9 cellular contexts compared by ENCODE assay signal in the genomic region with DNA sequence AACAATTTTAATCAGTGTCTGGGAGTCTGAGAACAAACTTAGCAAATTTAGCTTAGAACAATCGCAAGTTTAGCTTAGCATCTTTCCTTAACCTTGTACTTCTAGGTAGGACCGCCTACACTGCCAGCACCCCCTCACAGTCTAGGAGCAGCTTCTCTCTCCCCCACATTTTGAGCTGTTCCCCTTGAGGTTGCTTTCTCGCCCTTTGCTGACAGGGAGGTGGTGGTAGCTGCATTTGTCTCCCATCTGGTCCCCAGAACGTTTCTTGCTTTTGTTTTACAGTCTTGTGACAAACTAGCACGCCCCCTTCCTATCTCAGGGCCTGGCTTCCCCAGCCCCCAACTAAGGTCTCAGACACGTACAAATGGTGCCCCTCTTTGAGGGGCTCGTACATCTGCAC. TPM values are rescaled to one million over a fixed set of nuclear protein-coding genes. Genes with fewer than 3 reads are reported as not detected.
DNase-seq lines count a peak whose midpoint lies in the region; ATAC-seq and TF ChIP-seq lines count a peak whose summit lies in the region.
"Had no signal": no experiment of that assay in that cellular context is flagged by ENCODE, and none has a peak within 500 bp of the region (broad histone marks: within the 10 kb centered on the region; RNA-seq: fewer than 3 reads in every experiment).

No MANE protein-coding gene starts in this region.

- 40% methylated on average over 6 of the region's 7 CpGs for WGBS in right lobe of liver (ENCODE audit: insufficient coverage, low coverage, low lambda C conversion rate, missing lambda C conversion rate)

- no peak for TF ChIP-seq POLR2A in right lobe of liver (IDR thresholded peaks at IDR 0.05)

- no peaks in the 10 kb centered on the region for H3K36me3 ChIP-seq in right lobe of liver

- no peak overlapping the region for H3K4me3 ChIP-seq in right lobe of liver

- H3K4me1 Mint-ChIP-seq in activated CD4-positive, alpha-beta T cell treated with anti-CD3 and anti-CD28 coated beads for 36 hours = peaks cover 75% of the 10 kb centered on the region

- CTCF ChIA-PET in activated CD4-positive, alpha-beta T cell treated with anti-CD3 and anti-CD28 coated beads for 36 hours (lab: Charles Lee) = interaction anchor here (0.8 to 2.4 kb wide), 6 partner anchors 9 to 256 kb away, joined by 3 to 8 read pairs (median 4); no protein-coding TSS in a partner anchor

- H3K9me3 ChIP-seq in right lobe of liver = no peaks in the 10 kb centered on the region

- peaks cover 24% of the 10 kb centered on the region for H3K36me3 Mint-ChIP-seq in activated CD4-positive, alpha-beta T cell treated with anti-CD3 and anti-CD28 coated beads for 36 hours (ENCODE audit: low read depth)
- peaks cover 0 to 23% of the 10 kb centered on the region in 2 donors for H3K36me3 Mint-ChIP-seq in activated naive CD4-positive, alpha-beta T cell treated with anti-CD3 and anti-CD28 coated beads, Interleukin-2, amount 50 U/mL, for 72 hours

- peak; percentile 28 for ATAC-seq in activated CD4-positive, alpha-beta T cell treated with anti-CD3 and anti-CD28 coated beads for 36 hours
- peak in 1 of 2 donors; percentile 44 for ATAC-seq in activated naive CD4-positive, alpha-beta T cell treated with anti-CD3 and anti-CD28 coated beads, Interleukin-2, amount 50 U/mL, for 72 hours
- no peak for ATAC-seq in right lobe of liver
- no peak for ATAC-seq in GM21423 (IDR thresholded peaks at IDR 0.05; ENCODE audit: unreplicated experiment)

- peak; percentile 27 for DNase-seq in activated CD4-positive, alpha-beta T cell treated with anti-CD3 and anti-CD28 coated beads for 36 hours
- no peak for DNase-seq in activated CD4-positive, alpha-beta T cell treated with anti-CD3 and anti-CD28 coated beads, Interleukin-2, amount 50 U/mL, for 48 hours
- DNase-seq in activated naive CD4-positive, alpha-beta T cell treated with anti-CD3 and anti-CD28 coated beads, Interleukin-2, amount 50 U/mL, for 72 hours (ENCODE audit: low spot score in 2 of 2) = no peak
- DNase-seq in right lobe of liver (no peak), substantia nigra (lab: John Stamatoyannopoulos, UW) (peak in 1 of 49 donors; percentile 61), glomerular visceral epithelial cell (ENCODE audit: extremely low spot score) (no peak), iPS-NIHi11 (ENCODE audit: low spot score) (no peak)
- DNase-seq: NCI-H510A had no signal

- intact Hi-C loops in activated CD4-positive, alpha-beta T cell treated with anti-CD3 and anti-CD28 coated beads for 36 hours (cut with DNase I, micrococcal nuclease) = no loop called here
- intact Hi-C loops in right lobe of liver (cut with DNase I) = loop anchor here in 1 of 2 donors (5.0 kb wide), 1 partner anchor 35 kb away; no protein-coding TSS in a partner anchor

- no peaks in the 10 kb centered on the region for H3K27me3 Mint-ChIP-seq in activated CD4-positive, alpha-beta T cell treated with anti-CD3 and anti-CD28 coated beads for 36 hours

- H3K4me1 ChIP-seq in right lobe of liver = peaks cover 3 to 74% (median 32%) of the 10 kb centered on the region in 4 donors

- peak overlapping the region; percentile 29 for H3K4me3 Mint-ChIP-seq in activated CD4-positive, alpha-beta T cell treated with anti-CD3 and anti-CD28 coated beads for 36 hours

- peak overlapping the region; percentile 72 to 93 (median 88) for H3K27ac ChIP-seq in right lobe of liver
- peak overlapping the region; percentile 78 for H3K27ac ChIP-seq in substantia nigra (ENCODE audit: low read depth, low read length, poor library complexity, severe bottlenecking)

- peak overlapping the region; percentile 77 for H3K27ac Mint-ChIP-seq in activated CD4-positive, alpha-beta T cell treated with anti-CD3 and anti-CD28 coated beads for 36 hours
- peak overlapping the region; percentile 72 to 73 for H3K27ac Mint-ChIP-seq in activated naive CD4-positive, alpha-beta T cell treated with anti-CD3 and anti-CD28 coated beads, Interleukin-2, amount 50 U/mL, for 72 hours

- POLR2A ChIA-PET in activated CD4-positive, alpha-beta T cell treated with anti-CD3 and anti-CD28 coated beads for 36 hours (lab: Charles Lee) = interaction anchor here (0.6 kb wide), 2 partner anchors 13 to 121 kb away, joined by 3 read pairs; no protein-coding TSS in a partner anchor

- H3K9me3 Mint-ChIP-seq in activated CD4-positive, alpha-beta T cell treated with anti-CD3 and anti-CD28 coated beads for 36 hours (ENCODE audit: low read depth) = no peaks in the 10 kb centered on the region
- no peaks in the 10 kb centered on the region for H3K9me3 Mint-ChIP-seq in activated naive CD4-positive, alpha-beta T cell treated with anti-CD3 and anti-CD28 coated beads, Interleukin-2, amount 50 U/mL, for 72 hours

- no peaks in the 10 kb centered on the region for H3K27me3 ChIP-seq in right lobe of liver

- no peak for TF ChIP-seq CTCF in right lobe of liver (IDR thresholded peaks at IDR 0.05)

RNA-seq across cellular contexts. Expression of a gene that starts 27.4 kb away (rescaled TPM):
- total RNA-seq in activated CD4-positive, alpha-beta T cell treated with anti-CD3 and anti-CD28 coated beads for 36 hours = 10 to 100 TPM; 32.4 to 36.2 TPM
- 10 to 100 TPM; 41.8 to 58.1 TPM for total RNA-seq in activated naive CD4-positive, alpha-beta T cell treated with anti-CD3 and anti-CD28 coated beads, Interleukin-2, amount 50 U/mL, for 72 hours
- 10 to 100 TPM in 4 of 6 experiments, 1 to 10 TPM in 2; 8.4 to 16.2 (median 11.3) TPM for total RNA-seq in right lobe of liver
